8 cellular contexts compared by ENCODE assay signal in genomic region chr10:68600041-68600778, GRCh38. TPM values are rescaled to one million over a fixed set of nuclear protein-coding genes. Genes with fewer than 3 reads are reported as not detected.
DNase-seq lines count a peak whose midpoint lies in the region; ATAC-seq and TF ChIP-seq lines count a peak whose summit lies in the region.

No MANE protein-coding gene starts in this region.

- no peak overlapping the region for H3K27ac ChIP-seq in duodenal mucosa (ENCODE audit: low read depth, low read length)
- no peak overlapping the region for H3K27ac ChIP-seq in liver (ENCODE audit: low read depth in 1 of 2, low read length in 2 of 2)

- intact Hi-C loops in activated CD4-positive, alpha-beta T cell treated with anti-CD3 and anti-CD28 coated beads, Interleukin-2, amount 10 ng/mL, durations not matched to agents 24 days and 14 days (cut with micrococcal nuclease) = loop anchor here (1.0 to 2.0 kb wide), 2 partner anchors 40 to 121 kb away; partner anchors contain the start of genes CCAR1 and TET1

- H3K9ac ChIP-seq in duodenal mucosa (ENCODE audit: low read depth in 1 of 2, low read length in 2 of 2) = peak overlapping the region; percentile 50 to 63
- H3K9ac ChIP-seq in liver (ENCODE audit: low read depth in 1 of 2, low read length in 2 of 2) = peak overlapping the region; percentile 58 to 61

- no peaks in the 10 kb centered on the region for H3K27me3 Mint-ChIP-seq in activated CD4-positive, alpha-beta T cell treated with anti-CD3 and anti-CD28 coated beads, Interleukin-2, amount 10 ng/mL, durations not matched to agents 24 days and 14 days

- no peaks in the 10 kb centered on the region for H3K9me3 Mint-ChIP-seq in activated CD4-positive, alpha-beta T cell treated with anti-CD3 and anti-CD28 coated beads, Interleukin-2, amount 10 ng/mL, durations not matched to agents 24 days and 14 days

- H3K27me3 ChIP-seq in duodenal mucosa (ENCODE audit: control insufficient read depth in 1 of 2, insufficient read depth in 2 of 2, low read length in 2 of 2) (no peaks in the 10 kb centered on the region), liver (ENCODE audit: control insufficient read depth in 4 of 4, insufficient read depth in 4 of 4, low read length in 3 of 4) (no peaks in the 10 kb centered on the region)

- no peak for TF ChIP-seq CTCF in liver (IDR thresholded peaks at IDR 0.05; ENCODE audit: low read depth, low read length, missing input control)

- ATAC-seq in GM19035 (IDR thresholded peaks at IDR 0.05; ENCODE audit: unreplicated experiment) (peak; percentile 78), HG03280 (IDR thresholded peaks at IDR 0.05; ENCODE audit: unreplicated experiment) (peak; percentile 72)

- peaks cover 10 to 27% of the 10 kb centered on the region in 2 donors for H3K4me1 ChIP-seq in duodenal mucosa (ENCODE audit: control insufficient read depth in 1 of 2, insufficient read depth in 2 of 2, low read length in 2 of 2)
- H3K4me1 ChIP-seq in liver (ENCODE audit: control insufficient read depth in 4 of 4, insufficient read depth in 4 of 4, low read length in 3 of 4) = peaks cover 2 to 17% (median 8%) of the 10 kb centered on the region in 4 donors

- 3% methylated on average over 17 of the region's 17 CpGs for WGBS in liver

- DNase-seq in AG20443 (ENCODE audit: low spot score) (peak; percentile 84), NCI-H446 (lab: John Stamatoyannopoulos, UW) (peak; percentile 64 to 72)
- peak; percentile 88 for DNase-seq in activated CD4-positive, alpha-beta T cell treated with anti-CD3 and anti-CD28 coated beads, Interleukin-2, amount 10 ng/mL, durations not matched to agents 24 days and 14 days
- peak; percentile 16 to 26 for DNase-seq in stimulated activated CD4-positive, alpha-beta T cell treated with anti-CD3 and anti-CD28 coated beads, Interleukin-4, amount 100 ng/mL, for 4 hours

- H3K4me3 Mint-ChIP-seq in activated CD4-positive, alpha-beta T cell treated with anti-CD3 and anti-CD28 coated beads, Interleukin-2, amount 10 ng/mL, durations not matched to agents 24 days and 14 days = peak overlapping the region; percentile 90

- peak overlapping the region; percentile 88 for H3K27ac Mint-ChIP-seq in activated CD4-positive, alpha-beta T cell treated with anti-CD3 and anti-CD28 coated beads, Interleukin-2, amount 10 ng/mL, durations not matched to agents 24 days and 14 days

- H3K36me3 Mint-ChIP-seq in activated CD4-positive, alpha-beta T cell treated with anti-CD3 and anti-CD28 coated beads, Interleukin-2, amount 10 ng/mL, durations not matched to agents 24 days and 14 days (ENCODE audit: low read depth) = peaks cover 3% of the 10 kb centered on the region

- no peaks in the 10 kb centered on the region for H3K36me3 ChIP-seq in duodenal mucosa (ENCODE audit: control insufficient read depth in 1 of 2, insufficient read depth in 2 of 2, low read length in 2 of 2)
- H3K36me3 ChIP-seq in liver (ENCODE audit: control insufficient read depth in 4 of 4, insufficient read depth in 3 of 4, low read depth in 1 of 4, low read length in 3 of 4) = no peaks in the 10 kb centered on the region

- peak; percentile 9 to 58 for TF ChIP-seq RAD21 in liver (IDR thresholded peaks at IDR 0.05)

- H3K4me1 Mint-ChIP-seq in activated CD4-positive, alpha-beta T cell treated with anti-CD3 and anti-CD28 coated beads, Interleukin-2, amount 10 ng/mL, durations not matched to agents 24 days and 14 days = peaks cover 28% of the 10 kb centered on the region

- H3K4me3 ChIP-seq in duodenal mucosa (ENCODE audit: low read depth in 1 of 2, low read length in 2 of 2) = peak overlapping the region; percentile 87 to 88
- H3K4me3 ChIP-seq in liver (ENCODE audit: low read depth in 1 of 3, low read length in 3 of 3) = peak overlapping the region; percentile 48 to 89 (median 66)

- H3K9me3 ChIP-seq in duodenal mucosa (ENCODE audit: control insufficient read depth in 1 of 2, low read length in 2 of 2) (no peaks in the 10 kb centered on the region), liver (ENCODE audit: control insufficient read depth in 4 of 4, low read length in 3 of 4) (no peaks in the 10 kb centered on the region)

TF ChIP-seq in liver, 16 proteins besides CTCF, POLR2A, EP300 and RAD21:
- TF ChIP-seq SP1 (IDR thresholded peaks at IDR 0.05) (peak; percentile 36), HNF4G (IDR thresholded peaks at IDR 0.05) (no peak), RXRA (IDR thresholded peaks at IDR 0.05) (peak; percentile 23 to 52), YY1 (IDR thresholded peaks at IDR 0.05) (peak; percentile 96), NR2F2 (IDR thresholded peaks at IDR 0.05) (no peak), EGR1 (IDR thresholded peaks at IDR 0.05; ENCODE audit: low read depth in 2 of 2) (no peak), TAF1 (conservative IDR thresholded peaks at IDR 0.05) (peak; percentile 47), FOXA2 (IDR thresholded peaks at IDR 0.05) (no peak), HNF4A (conservative IDR thresholded peaks at IDR 0.05) (peak; percentile 17 to 20)
- TF ChIP-seq, protein P1, sequence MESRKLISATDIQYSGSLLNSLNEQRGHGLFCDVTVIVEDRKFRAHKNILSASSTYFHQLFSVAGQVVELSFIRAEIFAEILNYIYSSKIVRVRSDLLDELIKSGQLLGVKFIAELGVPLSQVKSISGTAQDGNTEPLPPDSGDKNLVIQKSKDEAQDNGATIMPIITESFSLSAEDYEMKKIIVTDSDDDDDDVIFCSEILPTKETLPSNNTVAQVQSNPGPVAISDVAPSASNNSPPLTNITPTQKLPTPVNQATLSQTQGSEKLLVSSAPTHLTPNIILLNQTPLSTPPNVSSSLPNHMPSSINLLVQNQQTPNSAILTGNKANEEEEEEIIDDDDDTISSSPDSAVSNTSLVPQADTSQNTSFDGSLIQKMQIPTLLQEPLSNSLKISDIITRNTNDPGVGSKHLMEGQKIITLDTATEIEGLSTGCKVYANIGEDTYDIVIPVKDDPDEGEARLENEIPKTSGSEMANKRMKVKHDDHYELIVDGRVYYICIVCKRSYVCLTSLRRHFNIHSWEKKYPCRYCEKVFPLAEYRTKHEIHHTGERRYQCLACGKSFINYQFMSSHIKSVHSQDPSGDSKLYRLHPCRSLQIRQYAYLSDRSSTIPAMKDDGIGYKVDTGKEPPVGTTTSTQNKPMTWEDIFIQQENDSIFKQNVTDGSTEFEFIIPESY (IDR thresholded peaks at IDR 0.05) = no peak
- TF ChIP-seq, protein P2, sequence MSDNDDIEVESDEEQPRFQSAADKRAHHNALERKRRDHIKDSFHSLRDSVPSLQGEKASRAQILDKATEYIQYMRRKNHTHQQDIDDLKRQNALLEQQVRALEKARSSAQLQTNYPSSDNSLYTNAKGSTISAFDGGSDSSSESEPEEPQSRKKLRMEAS (IDR thresholded peaks at IDR 0.05) = no peak
- TF ChIP-seq, protein P3, sequence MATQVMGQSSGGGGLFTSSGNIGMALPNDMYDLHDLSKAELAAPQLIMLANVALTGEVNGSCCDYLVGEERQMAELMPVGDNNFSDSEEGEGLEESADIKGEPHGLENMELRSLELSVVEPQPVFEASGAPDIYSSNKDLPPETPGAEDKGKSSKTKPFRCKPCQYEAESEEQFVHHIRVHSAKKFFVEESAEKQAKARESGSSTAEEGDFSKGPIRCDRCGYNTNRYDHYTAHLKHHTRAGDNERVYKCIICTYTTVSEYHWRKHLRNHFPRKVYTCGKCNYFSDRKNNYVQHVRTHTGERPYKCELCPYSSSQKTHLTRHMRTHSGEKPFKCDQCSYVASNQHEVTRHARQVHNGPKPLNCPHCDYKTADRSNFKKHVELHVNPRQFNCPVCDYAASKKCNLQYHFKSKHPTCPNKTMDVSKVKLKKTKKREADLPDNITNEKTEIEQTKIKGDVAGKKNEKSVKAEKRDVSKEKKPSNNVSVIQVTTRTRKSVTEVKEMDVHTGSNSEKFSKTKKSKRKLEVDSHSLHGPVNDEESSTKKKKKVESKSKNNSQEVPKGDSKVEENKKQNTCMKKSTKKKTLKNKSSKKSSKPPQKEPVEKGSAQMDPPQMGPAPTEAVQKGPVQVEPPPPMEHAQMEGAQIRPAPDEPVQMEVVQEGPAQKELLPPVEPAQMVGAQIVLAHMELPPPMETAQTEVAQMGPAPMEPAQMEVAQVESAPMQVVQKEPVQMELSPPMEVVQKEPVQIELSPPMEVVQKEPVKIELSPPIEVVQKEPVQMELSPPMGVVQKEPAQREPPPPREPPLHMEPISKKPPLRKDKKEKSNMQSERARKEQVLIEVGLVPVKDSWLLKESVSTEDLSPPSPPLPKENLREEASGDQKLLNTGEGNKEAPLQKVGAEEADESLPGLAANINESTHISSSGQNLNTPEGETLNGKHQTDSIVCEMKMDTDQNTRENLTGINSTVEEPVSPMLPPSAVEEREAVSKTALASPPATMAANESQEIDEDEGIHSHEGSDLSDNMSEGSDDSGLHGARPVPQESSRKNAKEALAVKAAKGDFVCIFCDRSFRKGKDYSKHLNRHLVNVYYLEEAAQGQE (IDR thresholded peaks at IDR 0.05) = peak; percentile 13
- TF ChIP-seq, protein P4, sequence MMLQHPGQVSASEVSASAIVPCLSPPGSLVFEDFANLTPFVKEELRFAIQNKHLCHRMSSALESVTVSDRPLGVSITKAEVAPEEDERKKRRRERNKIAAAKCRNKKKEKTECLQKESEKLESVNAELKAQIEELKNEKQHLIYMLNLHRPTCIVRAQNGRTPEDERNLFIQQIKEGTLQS (IDR thresholded peaks at IDR 0.05) = no peak

RNA-seq across cellular contexts. Expression of gene TET1, which starts 40.1 kb away (rescaled TPM):
- total RNA-seq in activated CD4-positive, alpha-beta T cell treated with anti-CD3 and anti-CD28 coated beads, Interleukin-2, amount 10 ng/mL, durations not matched to agents 24 days and 14 days = 0.96 and 1.2 TPM in 2 replicates
- 1 to 10 TPM; 1.2 to 2.1 TPM for total RNA-seq in liver
- polyA plus RNA-seq in liver = under 1 TPM; 0.06 to 0.33 TPM

Comparison
In these comparisons a context has a peak if more than half of its experiments do, and no peak if none do; other contexts are left out.
1. DNase-seq: peak in every context shown above with its lines; median percentile 88 in activated CD4-positive, alpha-beta T cell treated with anti-CD3 and anti-CD28 coated beads, Interleukin-2, amount 10 ng/mL, durations not matched to agents 24 days and 14 days; 84 in AG20443; 68 in NCI-H446; 21 in stimulated activated CD4-positive, alpha-beta T cell treated with anti-CD3 and anti-CD28 coated beads, Interleukin-4, amount 100 ng/mL, for 4 hours.